In genomic region chr9:36960575-36960955, GRCh38 we compare ENCODE assay signal across 29 cellular contexts.
"Had no signal": no experiment of that assay in that cellular context is flagged by ENCODE, and none has a peak within 500 bp of the region (broad histone marks: within the 10 kb centered on the region; RNA-seq: fewer than 3 reads in every experiment).

No MANE protein-coding gene starts in this region.

- H3K36me3 Mint-ChIP-seq: activated naive CD4-positive, alpha-beta T cell treated with anti-CD3 and anti-CD28 coated beads, Interleukin-2, amount 50 U/mL, for 24 hours; natural killer cell had no signal

- ATAC-seq: activated CD4-positive, CD25-positive, alpha-beta regulatory T cell treated with anti-CD3 and anti-CD28 coated beads, Interleukin-2, amount 50 U/mL, for 24 hours; left colon; natural killer cell; sciatic nerve had no signal

- H3K36me3 ChIP-seq: esophagus squamous epithelium, stomach, thyroid gland, upper lobe of left lung had no signal

- H3K27ac Mint-ChIP-seq: activated naive CD4-positive, alpha-beta T cell treated with anti-CD3 and anti-CD28 coated beads, Interleukin-2, amount 50 U/mL, for 24 hours; activated T-cell treated with anti-CD3 and anti-CD28 coated beads, Interleukin-2, amount 50 U/mL, for 24 hours; natural killer cell; progenitor cell of endocrine pancreas; T-helper 2 cell treated with Interferon-gamma antibody and Interleukin-4, amounts not matched to agents 5 μg/mL and 100 μg/mL, for 36 hours had no signal

- DNase-seq: activated CD4-positive, alpha-beta T cell treated with anti-CD3 and anti-CD28 coated beads for 48 hours; activated CD4-positive, alpha-beta T cell treated with anti-CD3 and anti-CD28 coated beads, Interleukin-2, amount 50 U/mL, for 48 hours; activated CD8-positive, alpha-beta memory T cell treated with anti-CD3 and anti-CD28 coated beads for 24 hours; activated CD8-positive, alpha-beta memory T cell treated with anti-CD3 and anti-CD28 coated beads, Interleukin-2, amount 50 U/mL, for 4 hours; activated T-cell treated with anti-CD3 and anti-CD28 coated beads, Interleukin-2, amount 50 U/mL, for 24 hours; anterior cingulate cortex; dermis blood vessel endothelial cell; effector CD8-positive, alpha-beta T cell; esophagus squamous epithelium; foreskin melanocyte; left colon; midbrain; natural killer cell; stimulated activated CD4-positive, alpha-beta T cell treated with anti-CD3 and anti-CD28 coated beads, Interleukin-12 subunit alpha, Interleukin-12 subunit beta, amount 100 ng/mL, for 4 hours; stimulated activated CD4-positive, alpha-beta T cell treated with anti-CD3 and anti-CD28 coated beads, Interleukin-4, amount 100 ng/mL, for 1 hour; stomach; T-helper 1 cell; thyroid gland had no signal

- FAIRE-seq: colon, endometrium, islet of Langerhans had no signal

- H3K9me3 ChIP-seq: esophagus squamous epithelium, stomach, thyroid gland, upper lobe of left lung had no signal

- H3K4me1 Mint-ChIP-seq: activated naive CD4-positive, alpha-beta T cell treated with anti-CD3 and anti-CD28 coated beads, Interleukin-2, amount 50 U/mL, for 24 hours had no signal

- H3K27ac ChIP-seq: epithelial cell of prostate, esophagus squamous epithelium, skin epidermis, stomach, thyroid gland, upper lobe of left lung had no signal

- H3K27me3 ChIP-seq: thyroid gland, upper lobe of left lung had no signal

- H3K4me3 ChIP-seq: esophagus squamous epithelium, skin epidermis, stomach, thyroid gland, upper lobe of left lung had no signal

- H3K9me3 Mint-ChIP-seq: activated naive CD4-positive, alpha-beta T cell treated with anti-CD3 and anti-CD28 coated beads, Interleukin-2, amount 50 U/mL, for 24 hours; activated T-cell treated with anti-CD3 and anti-CD28 coated beads, Interleukin-2, amount 50 U/mL, for 24 hours; natural killer cell; T-helper 2 cell treated with Interferon-gamma antibody and Interleukin-4, amounts not matched to agents 5 μg/mL and 100 μg/mL, for 36 hours had no signal

- H3K4me3 Mint-ChIP-seq: activated naive CD4-positive, alpha-beta T cell treated with anti-CD3 and anti-CD28 coated beads, Interleukin-2, amount 50 U/mL, for 24 hours; activated T-cell treated with anti-CD3 and anti-CD28 coated beads, Interleukin-2, amount 50 U/mL, for 24 hours; natural killer cell; T-helper 2 cell treated with Interferon-gamma antibody and Interleukin-4, amounts not matched to agents 5 μg/mL and 100 μg/mL, for 36 hours had no signal

- H3K4me1 ChIP-seq: thyroid gland, upper lobe of left lung had no signal
